In the genomic region with DNA sequence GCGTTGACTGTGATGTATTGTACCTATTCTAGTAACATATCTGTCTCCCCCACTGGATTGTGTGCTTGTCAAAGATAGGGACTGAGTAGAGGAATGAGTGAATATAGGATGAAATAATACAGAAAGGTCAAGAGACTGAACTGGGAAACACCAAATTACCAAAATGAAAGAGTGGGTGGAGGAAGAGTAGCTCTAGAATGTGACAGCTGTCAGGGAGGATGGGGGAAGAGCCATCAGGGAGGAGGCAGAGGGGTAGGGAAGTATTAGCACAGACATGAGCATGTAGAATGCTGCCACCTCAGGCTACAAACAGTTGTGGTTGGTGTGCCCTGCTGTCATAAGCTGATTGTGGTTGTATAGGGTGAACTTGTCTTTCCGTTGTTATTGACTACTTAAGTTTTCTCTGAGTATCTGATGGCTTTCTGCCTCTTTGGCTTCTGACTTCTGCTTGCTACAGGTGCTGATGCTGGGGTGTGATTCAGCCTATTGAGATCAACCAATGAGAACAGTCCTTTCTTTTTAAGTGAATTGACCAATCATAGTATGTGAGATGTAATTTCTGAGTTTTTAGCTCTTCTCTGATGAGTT, we compare ENCODE assay signal across 8 cellular contexts. TPM values are rescaled to one million over a fixed set of nuclear protein-coding genes. Genes with fewer than 3 reads are reported as not detected.
DNase-seq lines count a peak whose midpoint lies in the region; ATAC-seq and FAIRE-seq lines count a peak whose summit lies in the region.

No MANE protein-coding gene starts in this region.

- DNase-seq in GM19239 (ENCODE audit: insufficient read length, low spot score) = no peak
- peak; percentile 35 for DNase-seq in SK-MEL-5 (ENCODE audit: low read depth, low spot score)
- DNase-seq in activated naive CD4-positive, alpha-beta T cell treated with anti-CD3 and anti-CD28 coated beads, Interleukin-2, amount 10 ng/mL, durations not matched to agents 7 days and 5 days = peak; percentile 78
- peak; percentile 20 for DNase-seq in stimulated activated CD4-positive, alpha-beta T cell treated with anti-CD3 and anti-CD28 coated beads, Interleukin-12 subunit alpha, Interleukin-12 subunit beta, amount 100 ng/mL, for 4 hours
- no peak for DNase-seq in MG63
- no peak for DNase-seq in NCI-H2196 (lab: John Stamatoyannopoulos, UW; ENCODE audit: unreplicated experiment)
- no peak for DNase-seq in SHP77 (lab: John Stamatoyannopoulos, UW)

- no peaks in the 10 kb centered on the region for H3K9me3 Mint-ChIP-seq in activated naive CD4-positive, alpha-beta T cell treated with anti-CD3 and anti-CD28 coated beads, Interleukin-2, amount 10 ng/mL, durations not matched to agents 7 days and 5 days

- H3K9me3 ChIP-seq in MG63 = no peaks in the 10 kb centered on the region

- peak; percentile 26 for ATAC-seq in HG03064 (IDR thresholded peaks at IDR 0.05; ENCODE audit: low read depth, unreplicated experiment)

- no peaks in the 10 kb centered on the region for H3K27me3 Mint-ChIP-seq in activated naive CD4-positive, alpha-beta T cell treated with anti-CD3 and anti-CD28 coated beads, Interleukin-2, amount 10 ng/mL, durations not matched to agents 7 days and 5 days

- no peaks in the 10 kb centered on the region for H3K36me3 ChIP-seq in MG63

- peaks cover 15% of the 10 kb centered on the region for H3K36me3 Mint-ChIP-seq in activated naive CD4-positive, alpha-beta T cell treated with anti-CD3 and anti-CD28 coated beads, Interleukin-2, amount 10 ng/mL, durations not matched to agents 7 days and 5 days

- FAIRE-seq in GM19239 (lab: Jason Lieb, UNC) = peak; percentile 70

- H3K27ac Mint-ChIP-seq in activated naive CD4-positive, alpha-beta T cell treated with anti-CD3 and anti-CD28 coated beads, Interleukin-2, amount 10 ng/mL, durations not matched to agents 7 days and 5 days = peak overlapping the region; percentile 85

- no peaks in the 10 kb centered on the region for H3K27me3 ChIP-seq in MG63

- in situ Hi-C loops in SK-MEL-5 (cut with HindIII; ENCODE audit: low pct_unique_long_range_greater_than_20kb, low sequenced_read_pairs) = no loop called here

- peaks cover 33% of the 10 kb centered on the region for H3K4me1 Mint-ChIP-seq in activated naive CD4-positive, alpha-beta T cell treated with anti-CD3 and anti-CD28 coated beads, Interleukin-2, amount 10 ng/mL, durations not matched to agents 7 days and 5 days

- CTCF ChIA-PET in activated naive CD4-positive, alpha-beta T cell treated with anti-CD3 and anti-CD28 coated beads, Interleukin-2, amount 10 ng/mL, durations not matched to agents 7 days and 5 days (lab: Charles Lee) = interaction anchor here (0.7 to 2.8 kb wide), 9 partner anchors 9 to 205 kb away, joined by 3 to 23 read pairs (median 4); no protein-coding TSS in a partner anchor

- H3K4me3 Mint-ChIP-seq in activated naive CD4-positive, alpha-beta T cell treated with anti-CD3 and anti-CD28 coated beads, Interleukin-2, amount 10 ng/mL, durations not matched to agents 7 days and 5 days = peak overlapping the region; percentile 24

- H3K4me3 ChIP-seq in MG63 = no peak overlapping the region

RNA-seq across cellular contexts. Expression of a gene that starts 5.6 kb away (rescaled TPM):
- 15.6 TPM in 2 replicates for total RNA-seq in SK-MEL-5 (2014; rRNA removed; shearing (Covaris generic))
- polyA plus RNA-seq in SK-MEL-5 (2015; cell fraction: cytosol; rRNA removed) = 8.4 and 10.9 TPM in 2 replicates
- 6.4 and 10.0 TPM in 2 replicates for polyA plus RNA-seq in SK-MEL-5 (2015; cell fraction: nucleus; rRNA removed)
- total RNA-seq in MG63 (2014; rRNA removed; shearing (Covaris generic); ENCODE audit: low replicate concordance) = 20.6 and 30.1 TPM in 2 replicates

Comparison
In these comparisons a context has a peak if more than half of its experiments do, and no peak if none do; other contexts are left out.
1. DNase-seq: peak in SK-MEL-5 (single experiment), activated naive CD4-positive, alpha-beta T cell treated with anti-CD3 and anti-CD28 coated beads, Interleukin-2, amount 10 ng/mL, durations not matched to agents 7 days and 5 days (single experiment) and stimulated activated CD4-positive, alpha-beta T cell treated with anti-CD3 and anti-CD28 coated beads, Interleukin-12 subunit alpha, Interleukin-12 subunit beta, amount 100 ng/mL, for 4 hours (single experiment); none in GM19239 (single experiment), MG63 (single experiment), NCI-H2196 (single experiment) and SHP77 (0 of 2).